8 cellular contexts compared by ENCODE assay signal in genomic region chr19:51365211-51366049, GRCh38. TPM values are rescaled to one million over a fixed set of nuclear protein-coding genes. Genes with fewer than 3 reads are reported as not detected.
DNase-seq lines count a peak whose midpoint lies in the region; ATAC-seq, FAIRE-seq and TF ChIP-seq lines count a peak whose summit lies in the region.

No MANE protein-coding gene starts in this region.

- no peaks in the 10 kb centered on the region for H3K36me3 ChIP-seq in lung (ENCODE audit: control insufficient read depth in 2 of 2, insufficient read depth in 2 of 2, low read length in 2 of 2)
- no peaks in the 10 kb centered on the region for H3K36me3 ChIP-seq in thymus (ENCODE audit: control insufficient read depth, insufficient read depth)

- FAIRE-seq in urothelium cell line (lab: Jason Lieb, UNC): no peak

- WGBS in lung, 2 donors: 16 to 26% methylated on average over 12 of the region's 12 CpGs
- 45% methylated on average over 12 of the region's 12 CpGs for WGBS in thymus

- H3K4me3 ChIP-seq in coronary artery (peak overlapping the region; percentile 84), lung (peak overlapping the region; percentile 82), thymus (ENCODE audit: low read length) (peak overlapping the region; percentile 69)

- peaks cover 0 to 10% of the 10 kb centered on the region in 2 donors for H3K4me1 ChIP-seq in lung (ENCODE audit: control insufficient read depth in 2 of 2, insufficient read depth in 2 of 2, low read length in 2 of 2)
- peaks cover 10% of the 10 kb centered on the region for H3K4me1 ChIP-seq in thymus (ENCODE audit: control insufficient read depth, insufficient read depth, low read length)

- H3K27ac ChIP-seq in coronary artery: peak overlapping the region; percentile 95 to 100
- peak overlapping the region; percentile 90 to 91 for H3K27ac ChIP-seq in lung (ENCODE audit: low read depth in 1 of 2, low read length in 1 of 2)
- H3K27ac ChIP-seq in thymus (ENCODE audit: low read depth): peak overlapping the region; percentile 85

- no peak for TF ChIP-seq CTCF in coronary artery (IDR thresholded peaks at IDR 0.05)
- TF ChIP-seq CTCF in lung (IDR thresholded peaks at IDR 0.05; ENCODE audit: control extremely low read depth, extremely low read depth): no peak

- H3K9me3 ChIP-seq in lung (ENCODE audit: control insufficient read depth in 2 of 2, insufficient read depth in 1 of 2, low read length in 1 of 2): no peaks in the 10 kb centered on the region
- no peaks in the 10 kb centered on the region for H3K9me3 ChIP-seq in thymus (ENCODE audit: control insufficient read depth)

- no peak for ATAC-seq in lung (ENCODE audit: insufficient read depth, low FRiP score)

- peak; percentile 31 for DNase-seq in activated CD4-positive, alpha-beta T cell treated with anti-CD3 and anti-CD28 coated beads for 48 hours
- DNase-seq in activated CD4-positive, alpha-beta T cell treated with anti-CD3 and anti-CD28 coated beads for 4 hours: no peak
- DNase-seq in RPMI8226: peak; percentile 51
- DNase-seq in coronary artery (ENCODE audit: low spot score): no peak
- no peak for DNase-seq in lung (ENCODE audit: low spot score)
- DNase-seq in urothelium cell line (ENCODE audit: low spot score): no peak
- no peak for DNase-seq in NCI-H1417 (lab: John Stamatoyannopoulos, UW)

- H3K27me3 ChIP-seq in lung (ENCODE audit: control insufficient read depth, insufficient read depth) (no peaks in the 10 kb centered on the region), thymus (ENCODE audit: control insufficient read depth, insufficient read depth) (no peaks in the 10 kb centered on the region)

RNA-seq across cellular contexts. Expression of gene ETFB, which starts 0.8 kb away (rescaled TPM):
- total RNA-seq in lung: 100 to 1,000 TPM in 1 of 2 donors, 10 to 100 TPM in 1; 36.8 to 101 TPM
- polyA plus RNA-seq in lung (100 to 1,000 TPM; 104 to 118 TPM), thymus (121 TPM)

RNA-seq across cellular contexts. Expression of gene CLDND2, which starts 3.4 kb away (rescaled TPM):
- total RNA-seq in lung: under 1 TPM in 1 of 2 donors, not detected in 1; 0.92 TPM
- under 1 TPM; 0.45 to 0.66 TPM for polyA plus RNA-seq in lung
- polyA plus RNA-seq in thymus: 2.1 TPM

RNA-seq across cellular contexts. Expression of gene NKG7, which starts 7.0 kb away (rescaled TPM):
- total RNA-seq in lung: 10 to 100 TPM; 12.7 to 16.9 TPM
- 100 to 1,000 TPM in 1 of 2 donors, 10 to 100 TPM in 1; 12.7 to 328 TPM for polyA plus RNA-seq in lung
- 11.6 TPM for polyA plus RNA-seq in thymus

RNA-seq across cellular contexts. Expression of gene LIM2, which starts 22.3 kb away (rescaled TPM):
- total RNA-seq in lung: not detected
- polyA plus RNA-seq in lung (not detected), thymus (not detected)

RNA-seq across cellular contexts. Expression of gene VSIG10L, which starts 23.5 kb away (rescaled TPM):
- total RNA-seq in lung: 1 to 10 TPM in 1 of 2 donors, under 1 TPM in 1; 0.57 to 3.1 TPM
- polyA plus RNA-seq in lung (1 to 10 TPM; 1.8 to 3.7 TPM), thymus (5.7 TPM)

Comparison
In these comparisons a context has a peak if more than half of its experiments do, and no peak if none do; other contexts are left out.
1. DNase-seq: peak in activated CD4-positive, alpha-beta T cell treated with anti-CD3 and anti-CD28 coated beads for 48 hours (single experiment) and RPMI8226 (single experiment); none in activated CD4-positive, alpha-beta T cell treated with anti-CD3 and anti-CD28 coated beads for 4 hours (0 of 2), coronary artery (single experiment), lung (single experiment), urothelium cell line (single experiment) and NCI-H1417 (0 of 3).
2. Peak in every context shown above with its lines, with median percentiles within 50 percentile points of each other: H3K27ac ChIP-seq and H3K4me3 ChIP-seq.